Comparison of ENCODE assay signal across 10 cellular contexts in genomic region chrX:30275498-30275897, GRCh38. TPM values are rescaled to one million over a fixed set of nuclear protein-coding genes. Genes with fewer than 3 reads are reported as not detected.
DNase-seq lines count a peak whose midpoint lies in the region; FAIRE-seq and TF ChIP-seq lines count a peak whose summit lies in the region.
"Had no signal": no experiment of that assay in that cellular context is flagged by ENCODE, and none has a peak within 500 bp of the region (broad histone marks: within the 10 kb centered on the region; RNA-seq: fewer than 3 reads in every experiment).

No MANE protein-coding gene starts in this region.

- peaks cover 3% of the 10 kb centered on the region for H3K9me3 Mint-ChIP-seq in nephron progenitor cell

- no peak for TF ChIP-seq POLR2A in GM12891 (IDR thresholded peaks at IDR 0.05; ENCODE audit: low read depth, low read length)

- H3K27me3 Mint-ChIP-seq in nephron progenitor cell (ENCODE audit: low read depth, poor library complexity): no peaks in the 10 kb centered on the region

- no peak overlapping the region for H4K5ac ChIP-seq in mesendoderm (ENCODE audit: low read length)

- H3K79me2 ChIP-seq in mesendoderm (ENCODE audit: control insufficient read depth, insufficient read depth, low read length): no peaks in the 10 kb centered on the region

- no peaks in the 10 kb centered on the region for H3K36me3 Mint-ChIP-seq in nephron progenitor cell (ENCODE audit: low read depth)

- no peak overlapping the region for H3K4ac ChIP-seq in mesendoderm (ENCODE audit: low read depth, low read length)

- H2BK15ac ChIP-seq in mesendoderm (replicated peaks; ENCODE audit: low read depth): no peak overlapping the region

- no peak overlapping the region for H2BK5ac ChIP-seq in mesendoderm (ENCODE audit: low read length)

- H3K9me3 ChIP-seq in small intestine (ENCODE audit: control insufficient read depth, low read depth): no peaks in the 10 kb centered on the region

- H4K8ac ChIP-seq in mesendoderm (ENCODE audit: low read depth, low read length): no peak overlapping the region

- H3K4me3 ChIP-seq in bronchial epithelial cell (ENCODE audit: low read depth, low read length): no peak overlapping the region
- no peak overlapping the region for H3K4me3 ChIP-seq in mesendoderm (ENCODE audit: low read length)
- H3K4me3 ChIP-seq in small intestine (ENCODE audit: low read depth in 1 of 2, low read length in 2 of 2): no peak overlapping the region
- H3K4me3 ChIP-seq: SK-N-MC had no signal

- TF ChIP-seq CTCF in bronchial epithelial cell (IDR thresholded peaks at IDR 0.05; ENCODE audit: insufficient read depth, low read length, severe bottlenecking) (peak; percentile 32), nephron progenitor cell (IDR thresholded peaks at IDR 0.05) (no peak)

- no peak overlapping the region for H3K4me3 Mint-ChIP-seq in nephron progenitor cell

- H3K4me1 ChIP-seq in mesendoderm (ENCODE audit: control insufficient read depth, low read depth, low read length): no peaks in the 10 kb centered on the region
- H3K4me1 ChIP-seq in small intestine (ENCODE audit: control insufficient read depth in 2 of 2, insufficient read depth in 1 of 2, low read depth in 1 of 2, low read length in 1 of 2): no peaks in the 10 kb centered on the region

- H3K27ac Mint-ChIP-seq in nephron progenitor cell: no peak overlapping the region

- no peak overlapping the region for H3K4me2 ChIP-seq in mesendoderm (ENCODE audit: low read length)

- no peaks in the 10 kb centered on the region for H3K79me1 ChIP-seq in mesendoderm (ENCODE audit: low read length)

- no peak overlapping the region for H2AK5ac ChIP-seq in mesendoderm (ENCODE audit: low read length)

- H3K27ac ChIP-seq in mesendoderm (ENCODE audit: low read depth, low read length) (no peak overlapping the region), small intestine (ENCODE audit: low read depth in 1 of 2, low read length in 1 of 2) (no peak overlapping the region)
- H3K27ac ChIP-seq: SK-N-MC had no signal

- H3K56ac ChIP-seq in mesendoderm (ENCODE audit: low read length): no peak overlapping the region

- no peaks in the 10 kb centered on the region for H3K4me1 Mint-ChIP-seq in nephron progenitor cell

- WGBS in mesendoderm (ENCODE audit: extremely low coverage, insufficient coverage, low lambda C conversion rate): no CpG with 5 or more reads among the region's 1 CpG
- 0 to 4% (median 4%) methylated on average over 1 of the region's 1 CpG for WGBS in small intestine, 3 donors

- FAIRE-seq in bronchial epithelial cell (lab: Jason Lieb, UNC): no peak
- no peak for FAIRE-seq in GM12891 (lab: Jason Lieb, UNC)
- FAIRE-seq in small intestine (lab: Jason Lieb, UNC): no peak

- H3K27me3 ChIP-seq in bronchial epithelial cell (ENCODE audit: control insufficient read depth, insufficient read depth, low read length): no peaks in the 10 kb centered on the region
- H3K27me3 ChIP-seq in mesendoderm (ENCODE audit: insufficient read depth, low read length, poor library complexity): no peaks in the 10 kb centered on the region
- no peaks in the 10 kb centered on the region for H3K27me3 ChIP-seq in small intestine (ENCODE audit: control insufficient read depth in 2 of 2, insufficient read depth in 2 of 2, low read length in 2 of 2)

- no peak overlapping the region for H2BK120ac ChIP-seq in mesendoderm (ENCODE audit: low read depth, low read length)

- no peak overlapping the region for H3K18ac ChIP-seq in mesendoderm (ENCODE audit: low read length)

- H3K9ac ChIP-seq in mesendoderm (ENCODE audit: low read length): no peak overlapping the region

- peak; percentile 60 for DNase-seq in DMS53 (lab: John Stamatoyannopoulos, UW)
- DNase-seq in LHCN-M2 (ENCODE audit: low read depth): peak; percentile 17
- peak; percentile 21 for DNase-seq in bronchial epithelial cell (ENCODE audit: low read depth)
- DNase-seq in mesendoderm: peak; percentile 16
- no peak for DNase-seq in GM12891 (ENCODE audit: insufficient read length, low spot score)
- DNase-seq in NCI-H2107 (lab: John Stamatoyannopoulos, UW): no peak
- DNase-seq in nephron progenitor cell: no peak
- no peak for DNase-seq in small intestine
- DNase-seq: effector memory CD4-positive, alpha-beta T cell had no signal

- H3K36me3 ChIP-seq in bronchial epithelial cell (ENCODE audit: control insufficient read depth, insufficient read depth, low read length) (no peaks in the 10 kb centered on the region), mesendoderm (ENCODE audit: control insufficient read depth, insufficient read depth, low read length) (no peaks in the 10 kb centered on the region), small intestine (ENCODE audit: control insufficient read depth in 2 of 2, insufficient read depth in 2 of 2, low read length in 2 of 2) (no peaks in the 10 kb centered on the region)

- H3K23ac ChIP-seq in mesendoderm (ENCODE audit: low read length): no peak overlapping the region

TF ChIP-seq in GM12891, 5 proteins besides CTCF, POLR2A, EP300 and RAD21:
- no peak for TF ChIP-seq SPI1 (IDR thresholded peaks at IDR 0.05; ENCODE audit: low read depth, low read length)
- no peak for TF ChIP-seq PAX5 (IDR thresholded peaks at IDR 0.05; ENCODE audit: insufficient read depth, low read length, severe bottlenecking)
- TF ChIP-seq POLR2AphosphoS5 (IDR thresholded peaks at IDR 0.05; ENCODE audit: low read depth, low read length): no peak
- no peak for TF ChIP-seq POU2F2 (IDR thresholded peaks at IDR 0.05; ENCODE audit: low read depth, low read length)
- no peak for TF ChIP-seq TAF1 (IDR thresholded peaks at IDR 0.05; ENCODE audit: low read depth, low read length)

RNA-seq across cellular contexts. Expression of gene MAGEB1, which starts 28.6 kb away (rescaled TPM):
- total RNA-seq in LHCN-M2 (2014; rRNA removed) (not detected in 2 replicates), bronchial epithelial cell (not detected in 2 replicates)
- not detected for polyA plus RNA-seq in LHCN-M2 (2012)
- polyA plus RNA-seq in mesendoderm (2013, experiment 1 of 2): 0.44 TPM
- polyA plus RNA-seq in mesendoderm (2013, experiment 2 of 2): 0.32 TPM
- not detected for polyA plus RNA-seq in GM12891 (2012; ENCODE audit: low read depth, missing spikeins)
- not detected for polyA plus RNA-seq in small intestine

RNA-seq across cellular contexts. Expression of gene NR0B1, which starts 33.7 kb away (rescaled TPM):
- total RNA-seq in LHCN-M2 (2014; rRNA removed) (not detected in 2 replicates), bronchial epithelial cell (0.26 TPM in 1 of 2 replicates, not detected in the other)
- not detected for polyA plus RNA-seq in LHCN-M2 (2012)
- 2.3 TPM for polyA plus RNA-seq in mesendoderm (2013, experiment 1 of 2)
- polyA plus RNA-seq in mesendoderm (2013, experiment 2 of 2): 2.4 TPM
- polyA plus RNA-seq in GM12891 (2012; ENCODE audit: low read depth, missing spikeins): not detected
- not detected for polyA plus RNA-seq in small intestine

RNA-seq across cellular contexts. Expression of gene MAGEB4, which starts 33.7 kb away (rescaled TPM):
- not detected in 2 replicates for total RNA-seq in LHCN-M2 (2014; rRNA removed)
- polyA plus RNA-seq in LHCN-M2 (2012): not detected
- not detected in 2 replicates for total RNA-seq in bronchial epithelial cell
- polyA plus RNA-seq in mesendoderm (2013, experiment 1 of 2): 0.06 TPM
- 0.03 TPM for polyA plus RNA-seq in mesendoderm (2013, experiment 2 of 2)
- polyA plus RNA-seq in GM12891 (2012; ENCODE audit: low read depth, missing spikeins): not detected
- not detected for polyA plus RNA-seq in small intestine

RNA-seq across cellular contexts. Expression of gene MAGEB3, which starts 45.0 kb away (rescaled TPM):
- total RNA-seq in LHCN-M2 (2014; rRNA removed) (not detected in 2 replicates), bronchial epithelial cell (not detected in 2 replicates)
- polyA plus RNA-seq in LHCN-M2 (2012): not detected
- polyA plus RNA-seq in mesendoderm (2013, experiment 1 of 2): 2.1 TPM
- 1.9 TPM for polyA plus RNA-seq in mesendoderm (2013, experiment 2 of 2)
- polyA plus RNA-seq in GM12891 (2012; ENCODE audit: low read depth, missing spikeins): not detected
- not detected for polyA plus RNA-seq in small intestine

Comparison
In these comparisons a context has a peak if more than half of its experiments do, and no peak if none do; other contexts are left out.
1. DNase-seq: peak in DMS53 (single experiment), LHCN-M2 (single experiment), bronchial epithelial cell (single experiment) and mesendoderm (single experiment); none in GM12891 (single experiment), NCI-H2107 (single experiment), nephron progenitor cell (single experiment) and small intestine (single experiment).